In genomic region chr6:127816643-127817042, GRCh38 we compare ENCODE assay signal across 27 cellular contexts.
A peak's percentile ranks its signal among the peaks of the same experiment; 100 is the strongest.
DNase-seq lines count a peak whose midpoint lies in the region; ATAC-seq and TF ChIP-seq lines count a peak whose summit lies in the region.
"Had no signal": no experiment of that assay in that cellular context is flagged by ENCODE, and none has a peak within 500 bp of the region (broad histone marks: within the 10 kb centered on the region; RNA-seq: fewer than 3 reads in every experiment).

No MANE protein-coding gene starts in this region.

- CTCF ChIA-PET in PC-9 (lab: Charles Lee): no interaction called here

- BruUV-seq in PC-9 (replicated peaks; lab: Mats Ljungman, UMichigan): no TSS peak

- no peak overlapping the region for H2AFZ ChIP-seq in PC-9
- H2AFZ ChIP-seq: GM23248 had no signal

- no peaks in the 10 kb centered on the region for H3F3A ChIP-seq in PC-9 (ENCODE audit: insufficient read depth, low read depth)

- H3K27ac ChIP-seq in PC-9 (no peak overlapping the region), coronary artery (no peak overlapping the region)
- H3K27ac ChIP-seq: BLaER1 treated with 17β-estradiol and CSF1 and Interleukin-3, amounts not matched to agents 10 nM and 100 nM; gastrocnemius medialis; GM23248; HL-60; right lobe of liver; upper lobe of left lung; WERI-Rb-1 had no signal

- H3K9me3 Mint-ChIP-seq in activated T-cell treated with anti-CD3 and anti-CD28 coated beads, Interleukin-2, amount 50 U/mL, for 72 hours: no peaks in the 10 kb centered on the region
- H3K9me3 Mint-ChIP-seq in activated naive CD8-positive, alpha-beta T cell treated with anti-CD3 and anti-CD28 coated beads, Interleukin-2, amount 10 ng/mL, durations not matched to agents 7 days and 5 days: no peaks in the 10 kb centered on the region
- H3K9me3 Mint-ChIP-seq: activated CD4-positive, alpha-beta memory T cell treated with anti-CD3 and anti-CD28 coated beads, Interleukin-2, amount 10 ng/mL, durations not matched to agents 7 days and 5 days had no signal

- no peak overlapping the region for H3K4me2 ChIP-seq in PC-9
- H3K4me2 ChIP-seq: BLaER1 treated with 17β-estradiol and CSF1 and Interleukin-3, amounts not matched to agents 10 nM and 100 nM had no signal

- no peak for DNase-seq in activated T-cell treated with anti-CD3 and anti-CD28 coated beads, Interleukin-2, amount 50 U/mL, for 72 hours
- DNase-seq in activated T-cell treated with anti-CD3 and anti-CD28 coated beads, Interleukin-2, amount 50 U/mL, for 1 hour: no peak
- DNase-seq in NCI-H146 (lab: John Stamatoyannopoulos, UW) (peak; percentile 97), retina (peak; percentile 17), PC-9 (no peak), coronary artery (ENCODE audit: low spot score) (no peak)
- DNase-seq in activated naive CD8-positive, alpha-beta T cell treated with anti-CD3 and anti-CD28 coated beads, Interleukin-2, amount 10 ng/mL, durations not matched to agents 7 days and 5 days: no peak
- DNase-seq: activated CD4-positive, alpha-beta memory T cell treated with anti-CD3 and anti-CD28 coated beads, Interleukin-2, amount 10 ng/mL, durations not matched to agents 7 days and 5 days; activated naive CD4-positive, alpha-beta T cell treated with anti-CD3 and anti-CD28 coated beads, Interleukin-2, amount 50 U/mL, for 16 hours; central memory CD4-positive, alpha-beta T cell; gastrocnemius medialis; GM23248; Karpas-422; mesendoderm; NCI-H1436 treated with DMSO at 0.1 percent for 48 hours; NCI-H510A treated with DMSO at 0.1 percent for 48 hours; right lobe of liver; SHP77; stimulated activated CD4-positive, alpha-beta T cell treated with anti-CD3 and anti-CD28 coated beads, Interleukin-2, amount 100 ng/mL, for 48 hours; T1000; upper lobe of left lung; WERI-Rb-1 had no signal

- no peaks in the 10 kb centered on the region for H3K27me3 Mint-ChIP-seq in activated T-cell treated with anti-CD3 and anti-CD28 coated beads, Interleukin-2, amount 50 U/mL, for 72 hours (ENCODE audit: low read depth)
- H3K27me3 Mint-ChIP-seq in activated naive CD8-positive, alpha-beta T cell treated with anti-CD3 and anti-CD28 coated beads, Interleukin-2, amount 10 ng/mL, durations not matched to agents 7 days and 5 days: no peaks in the 10 kb centered on the region
- H3K27me3 Mint-ChIP-seq: activated CD4-positive, alpha-beta memory T cell treated with anti-CD3 and anti-CD28 coated beads, Interleukin-2, amount 10 ng/mL, durations not matched to agents 7 days and 5 days had no signal

- no peaks in the 10 kb centered on the region for H3K27me3 ChIP-seq in PC-9 (ENCODE audit: insufficient read depth, low read depth)
- H3K27me3 ChIP-seq: BLaER1 treated with 17β-estradiol and CSF1 and Interleukin-3, amounts not matched to agents 10 nM and 100 nM; gastrocnemius medialis; right lobe of liver; upper lobe of left lung had no signal

- peaks cover 89% of the 10 kb centered on the region for H3K4me1 Mint-ChIP-seq in activated T-cell treated with anti-CD3 and anti-CD28 coated beads, Interleukin-2, amount 50 U/mL, for 72 hours (ENCODE audit: low read depth)
- H3K4me1 Mint-ChIP-seq in activated naive CD8-positive, alpha-beta T cell treated with anti-CD3 and anti-CD28 coated beads, Interleukin-2, amount 10 ng/mL, durations not matched to agents 7 days and 5 days: peaks cover 65% of the 10 kb centered on the region

- POLR2A ChIA-PET in activated naive CD8-positive, alpha-beta T cell treated with anti-CD3 and anti-CD28 coated beads, Interleukin-2, amount 10 ng/mL, durations not matched to agents 7 days and 5 days (lab: Charles Lee): no interaction called here
- POLR2A ChIA-PET in PC-9 (lab: Charles Lee; ENCODE audit: unreplicated experiment): no interaction called here

- no peak overlapping the region for H3K4me3 ChIP-seq in PC-9
- H3K4me3 ChIP-seq in coronary artery: no peak overlapping the region
- H3K4me3 ChIP-seq: BLaER1 treated with 17β-estradiol and CSF1 and Interleukin-3, amounts not matched to agents 10 nM and 100 nM; gastrocnemius medialis; GM12878; GM23248; right lobe of liver; upper lobe of left lung had no signal

- ATAC-seq in activated T-cell treated with anti-CD3 and anti-CD28 coated beads, Interleukin-2, amount 50 U/mL, for 72 hours (replicated peaks in 1 of 2): no peak
- ATAC-seq in activated naive CD8-positive, alpha-beta T cell treated with anti-CD3 and anti-CD28 coated beads, Interleukin-2, amount 10 ng/mL, durations not matched to agents 7 days and 5 days (ENCODE audit: low read depth): no peak
- ATAC-seq: gastrocnemius medialis, GM12878, left lobe of liver, Panc1, right lobe of liver had no signal

- H4K20me1 ChIP-seq in PC-9 (ENCODE audit: insufficient read depth): no peaks in the 10 kb centered on the region
- H4K20me1 ChIP-seq: BLaER1 treated with 17β-estradiol and CSF1 and Interleukin-3, amounts not matched to agents 10 nM and 100 nM had no signal

- no peaks in the 10 kb centered on the region for H3K79me2 ChIP-seq in PC-9 (ENCODE audit: low read depth)

- no peaks in the 10 kb centered on the region for H3K4me1 ChIP-seq in PC-9 (replicated peaks; ENCODE audit: insufficient read depth)
- H3K4me1 ChIP-seq: BLaER1 treated with 17β-estradiol and CSF1 and Interleukin-3, amounts not matched to agents 10 nM and 100 nM; gastrocnemius medialis; right lobe of liver; upper lobe of left lung had no signal

- peak overlapping the region; percentile 15 to 27 for H3K4me3 Mint-ChIP-seq in activated T-cell treated with anti-CD3 and anti-CD28 coated beads, Interleukin-2, amount 50 U/mL, for 72 hours
- H3K4me3 Mint-ChIP-seq in activated naive CD8-positive, alpha-beta T cell treated with anti-CD3 and anti-CD28 coated beads, Interleukin-2, amount 10 ng/mL, durations not matched to agents 7 days and 5 days: no peak overlapping the region
- H3K4me3 Mint-ChIP-seq: activated CD4-positive, alpha-beta memory T cell treated with anti-CD3 and anti-CD28 coated beads, Interleukin-2, amount 10 ng/mL, durations not matched to agents 7 days and 5 days had no signal

- H3K27ac Mint-ChIP-seq in activated T-cell treated with anti-CD3 and anti-CD28 coated beads, Interleukin-2, amount 50 U/mL, for 72 hours: peak overlapping the region; percentile 0
- H3K27ac Mint-ChIP-seq in activated naive CD8-positive, alpha-beta T cell treated with anti-CD3 and anti-CD28 coated beads, Interleukin-2, amount 10 ng/mL, durations not matched to agents 7 days and 5 days: peak overlapping the region; percentile 22
- H3K27ac Mint-ChIP-seq: activated CD4-positive, alpha-beta memory T cell treated with anti-CD3 and anti-CD28 coated beads, Interleukin-2, amount 10 ng/mL, durations not matched to agents 7 days and 5 days had no signal

- intact Hi-C loops in PC-9 (cut with micrococcal nuclease; ENCODE audit: unreplicated experiment): no loop called here

- H3K36me3 ChIP-seq in PC-9 (ENCODE audit: low read depth): no peaks in the 10 kb centered on the region
- H3K36me3 ChIP-seq: BLaER1 treated with 17β-estradiol and CSF1 and Interleukin-3, amounts not matched to agents 10 nM and 100 nM; gastrocnemius medialis; right lobe of liver; upper lobe of left lung; WERI-Rb-1 had no signal

- no peaks in the 10 kb centered on the region for H3K9me3 ChIP-seq in PC-9 (ENCODE audit: insufficient read depth, low read depth)
- H3K9me3 ChIP-seq: BLaER1 treated with 17β-estradiol and CSF1 and Interleukin-3, amounts not matched to agents 10 nM and 100 nM; gastrocnemius medialis; right lobe of liver; upper lobe of left lung had no signal

- H3K36me3 Mint-ChIP-seq in activated T-cell treated with anti-CD3 and anti-CD28 coated beads, Interleukin-2, amount 50 U/mL, for 72 hours (ENCODE audit: insufficient read depth in 2 of 2): peaks cover 4 to 13% of the 10 kb centered on the region in 2 donors
- H3K36me3 Mint-ChIP-seq in activated naive CD8-positive, alpha-beta T cell treated with anti-CD3 and anti-CD28 coated beads, Interleukin-2, amount 10 ng/mL, durations not matched to agents 7 days and 5 days: peaks cover 75% of the 10 kb centered on the region

- TF ChIP-seq CTCF in PC-9 (conservative IDR thresholded peaks at IDR 0.05) (no peak), coronary artery (IDR thresholded peaks at IDR 0.05) (no peak)

- H3K9me2 ChIP-seq in PC-9 (ENCODE audit: insufficient read depth): peaks cover 3% of the 10 kb centered on the region; the same call in 1 of the 2 replicates

Comparison
In these comparisons a context has a peak if more than half of its experiments do, and no peak if none do; other contexts are left out.
1. DNase-seq: peak in NCI-H146 (single experiment) and retina (single experiment); none in activated T-cell treated with anti-CD3 and anti-CD28 coated beads, Interleukin-2, amount 50 U/mL, for 72 hours (0 of 2), activated T-cell treated with anti-CD3 and anti-CD28 coated beads, Interleukin-2, amount 50 U/mL, for 1 hour (single experiment), activated naive CD8-positive, alpha-beta T cell treated with anti-CD3 and anti-CD28 coated beads, Interleukin-2, amount 10 ng/mL, durations not matched to agents 7 days and 5 days (single experiment), PC-9 (0 of 2) and coronary artery (single experiment).